Comparison of ENCODE assay signal across 10 cellular contexts in genomic region chr9:34958411-34958982, GRCh38. TPM values are rescaled to one million over a fixed set of nuclear protein-coding genes. Genes with fewer than 3 reads are reported as not detected.
DNase-seq lines count a peak whose midpoint lies in the region; ATAC-seq and TF ChIP-seq lines count a peak whose summit lies in the region.
"Had no signal": no experiment of that assay in that cellular context is flagged by ENCODE, and none has a peak within 500 bp of the region (broad histone marks: within the 10 kb centered on the region; RNA-seq: fewer than 3 reads in every experiment).

No MANE protein-coding gene starts in this region.

- H3K27ac ChIP-seq in 22Rv1 (no peak overlapping the region), HL-60 (replicated peaks) (no peak overlapping the region), coronary artery (no peak overlapping the region), neural cell (ENCODE audit: low read length) (no peak overlapping the region)

- H2AFZ ChIP-seq in neural cell (ENCODE audit: low read depth, low read length) = peak overlapping the region; percentile 35

- no peak for TF ChIP-seq RAD21 in neural cell (conservative IDR thresholded peaks at IDR 0.05)

- no peaks in the 10 kb centered on the region for H4K20me1 ChIP-seq in neural cell (ENCODE audit: insufficient read depth)

- no peaks in the 10 kb centered on the region for H3K9me3 ChIP-seq in neural cell (ENCODE audit: low read length)

- DNase-seq in HL-60 (ENCODE audit: low read depth in 1 of 2, low spot score in 1 of 2) = no peak
- no peak for DNase-seq in coronary artery (ENCODE audit: low spot score)
- DNase-seq in mucosa of gallbladder (ENCODE audit: low spot score) = no peak
- no peak for DNase-seq in iPS-NIHi11 (ENCODE audit: low spot score)
- DNase-seq in NCI-H510A (lab: John Stamatoyannopoulos, UW) = no peak

- H3K36me3 ChIP-seq in neural cell (ENCODE audit: insufficient read depth, low read length) = no peaks in the 10 kb centered on the region

- peak overlapping the region; percentile 67 for H3K9ac ChIP-seq in neural cell (ENCODE audit: low read length)

- TF ChIP-seq CTCF in 22Rv1 (IDR thresholded peaks at IDR 0.05) (peak; percentile 19; the same call in 1 of the 2 replicates), HL-60 (IDR thresholded peaks at IDR 0.05; ENCODE audit: insufficient read depth, low read length) (no peak), coronary artery (IDR thresholded peaks at IDR 0.05) (no peak), neural cell (IDR thresholded peaks at IDR 0.05; ENCODE audit: poor library complexity, severe bottlenecking) (no peak)

- no peak overlapping the region for H3K4me2 ChIP-seq in neural cell (ENCODE audit: low read length)

- H3K4me3 ChIP-seq in HL-60 (replicated peaks; ENCODE audit: insufficient read depth, low read length) (peak overlapping the region; percentile 21), coronary artery (peak overlapping the region; percentile 70), neural cell (ENCODE audit: low read length) (peak overlapping the region; percentile 66)

- TF ChIP-seq EP300 in neural cell (conservative IDR thresholded peaks at IDR 0.05; ENCODE audit: poor library complexity, severe bottlenecking) = no peak

- no peak for ATAC-seq in HG02938 (IDR thresholded peaks at IDR 0.05; ENCODE audit: unreplicated experiment)

- H3K9me2 ChIP-seq in neural cell (ENCODE audit: insufficient read depth, low read length) = no peaks in the 10 kb centered on the region

- H3K27me3 ChIP-seq in HL-60 (ENCODE audit: insufficient read depth, poor library complexity, severe bottlenecking) (peaks cover 35% of the 10 kb centered on the region), neural cell (ENCODE audit: insufficient read depth, low read depth, low read length) (peaks cover 11% of the 10 kb centered on the region)

- no peaks in the 10 kb centered on the region for H3K79me2 ChIP-seq in neural cell (replicated peaks; ENCODE audit: insufficient read depth, low read length)

- no peaks in the 10 kb centered on the region for H3F3A ChIP-seq in neural cell (ENCODE audit: insufficient read depth, low read length, poor library complexity, severe bottlenecking)

TF ChIP-seq in neural cell, 6 proteins besides CTCF, POLR2A, EP300 and RAD21:
- no peak for TF ChIP-seq REST (IDR thresholded peaks at IDR 0.05; ENCODE audit: borderline replicate concordance)
- TF ChIP-seq MXI1 (conservative IDR thresholded peaks at IDR 0.05; ENCODE audit: poor library complexity, severe bottlenecking) = no peak
- no peak for TF ChIP-seq POLR2AphosphoS5 (IDR thresholded peaks at IDR 0.05)
- no peak for TF ChIP-seq TAF1 (IDR thresholded peaks at IDR 0.05; ENCODE audit: low read depth)
- TF ChIP-seq EZH2 (IDR thresholded peaks at IDR 0.05; ENCODE audit: borderline replicate concordance, insufficient read depth, low read length, poor library complexity, severe bottlenecking) = no peak
- TF ChIP-seq SMC3 (conservative IDR thresholded peaks at IDR 0.05; ENCODE audit: poor library complexity) = no peak

RNA-seq across cellular contexts. Expression of gene PHF24, which starts 0.4 kb away (rescaled TPM):
- polyA plus RNA-seq in neural cell = 1.8 and 2.4 TPM in 2 replicates
- polyA minus RNA-seq in neural cell = 6.9 and 7.8 TPM in 2 replicates
- total RNA-seq in mucosa of gallbladder = 0.29 TPM
- total RNA-seq: activated T-helper 2 cell treated with anti-CD3 and anti-CD28 coated beads, Interferon-gamma antibody, Interleukin-2, Interleukin-4, amounts not matched to agents 10 μg/mL and 5 μg/mL and 100 μg/mL, durations not matched to agents 14 hours and 24 hours and 36 hours; HT1080 had no signal

RNA-seq across cellular contexts. Expression of gene DNAJB5, which starts 31.0 kb away (rescaled TPM):
- 90.2 and 99.1 TPM in 2 replicates for polyA plus RNA-seq in neural cell
- polyA minus RNA-seq in neural cell = 112 and 115 TPM in 2 replicates
- total RNA-seq in mucosa of gallbladder = 19.7 TPM
